Comparison of ENCODE assay signal across 8 cellular contexts in genomic region chr17:73474370-73474988, GRCh38.
DNase-seq lines count a peak whose midpoint lies in the region; ATAC-seq and TF ChIP-seq lines count a peak whose summit lies in the region.

No MANE protein-coding gene starts in this region.

- no peak for ATAC-seq in WTC11
- ATAC-seq in left colon, result peak; percentile 98
- no peak for ATAC-seq in HG03442 (IDR thresholded peaks at IDR 0.05; ENCODE audit: unreplicated experiment)
- ATAC-seq in HG02884 (IDR thresholded peaks at IDR 0.05; ENCODE audit: unreplicated experiment), result no peak

- TF ChIP-seq CTCF in A673 (conservative IDR thresholded peaks at IDR 0.05; ENCODE audit: low read depth, low read length), result no peak
- no peak for TF ChIP-seq CTCF in WTC11 (IDR thresholded peaks at IDR 0.05)
- TF ChIP-seq CTCF in coronary artery (IDR thresholded peaks at IDR 0.05), result no peak

- intact Hi-C loops in A673 (cut with micrococcal nuclease; ENCODE audit: unreplicated experiment), result no loop called here
- intact Hi-C loops in left colon (cut with DNase I, micrococcal nuclease), result no loop called here

- peak; percentile 45 for DNase-seq in A673 (ENCODE audit: low spot score)
- DNase-seq in HEK293T (ENCODE audit: extremely low spot score), result peak; percentile 46
- DNase-seq in WTC11 (ENCODE audit: low spot score), result no peak
- DNase-seq in left colon, result peak; percentile 79 to 81
- no peak for DNase-seq in coronary artery (ENCODE audit: low spot score)
- DNase-seq in effector CD8-positive, alpha-beta T cell (lab: John Stamatoyannopoulos, UW), result no peak

- H3K36me3 ChIP-seq in A673 (ENCODE audit: insufficient read depth, low read length, poor library complexity, severe bottlenecking), result no peaks in the 10 kb centered on the region

- no peak overlapping the region for H3K4me3 Mint-ChIP-seq in WTC11

- POLR2A ChIA-PET in A673 (lab: Charles Lee; ENCODE audit: low non-redundant PET) (no interaction called here), HEK293T (lab: Yijun Ruan, JAX) (no interaction called here), WTC11 (lab: Charles Lee) (no interaction called here)

- no peaks in the 10 kb centered on the region for H3K4me1 ChIP-seq in A673 (ENCODE audit: insufficient read depth, low read length, poor library complexity, severe bottlenecking)

- H3K27me3 Mint-ChIP-seq in WTC11 (ENCODE audit: low read depth), result peaks cover 2% of the 10 kb centered on the region; the same call in 1 of the 2 replicates

- BruUV-seq in A673 (replicated peaks; lab: Mats Ljungman, UMichigan), result no TSS peak

- H3K4me1 Mint-ChIP-seq in WTC11, result peaks cover 31% of the 10 kb centered on the region

- CTCF ChIA-PET in A673 (lab: Charles Lee) (no interaction called here), HEK293T (lab: Yijun Ruan, JAX) (no interaction called here), WTC11 (lab: Charles Lee) (interaction anchor here (1.1 kb wide), 1 partner anchor 44 kb away, joined by 5 read pairs; no protein-coding TSS in a partner anchor)

- no peaks in the 10 kb centered on the region for H3K27me3 ChIP-seq in A673 (replicated peaks; ENCODE audit: insufficient read depth, low read depth, low read length, poor library complexity)

- no peaks in the 10 kb centered on the region for H3K9me3 ChIP-seq in A673 (ENCODE audit: low read depth, low read length, poor library complexity, severe bottlenecking)

- H3K27ac ChIP-seq in A673 (ENCODE audit: low read depth, low read length, poor library complexity, severe bottlenecking), result no peak overlapping the region
- no peak overlapping the region for H3K27ac ChIP-seq in coronary artery

- H3K4me3 ChIP-seq in A673 (ENCODE audit: low read depth, low read length, poor library complexity, severe bottlenecking) (no peak overlapping the region), coronary artery (no peak overlapping the region)

- peak overlapping the region; percentile 61 for H3K27ac Mint-ChIP-seq in WTC11

- H3K36me3 Mint-ChIP-seq in WTC11, result peaks cover 8% of the 10 kb centered on the region

- H3K9me3 Mint-ChIP-seq in WTC11, result peaks cover 10% of the 10 kb centered on the region

TF ChIP-seq in HEK293T, 16 proteins besides CTCF, POLR2A, EP300 and RAD21:
- TF ChIP-seq SUZ12 (IDR thresholded peaks at IDR 0.05) (no peak), FOXM1 (IDR thresholded peaks at IDR 0.05; ENCODE audit: borderline replicate concordance) (no peak), CTBP1 (IDR thresholded peaks at IDR 0.05; ENCODE audit: borderline replicate concordance) (no peak), SP1 (IDR thresholded peaks at IDR 0.05) (no peak), L3MBTL2 (conservative IDR thresholded peaks at IDR 0.05) (no peak), LEF1 (IDR thresholded peaks at IDR 0.05; ENCODE audit: borderline replicate concordance) (no peak), BHLHE40 (IDR thresholded peaks at IDR 0.05; ENCODE audit: borderline replicate concordance) (no peak), ELF4 (IDR thresholded peaks at IDR 0.05) (no peak), ZNF384 (IDR thresholded peaks at IDR 0.05) (no peak), ARNT (IDR thresholded peaks at IDR 0.05) (no peak), HDGF (IDR thresholded peaks at IDR 0.05; ENCODE audit: borderline replicate concordance) (no peak), TARDBP (IDR thresholded peaks at IDR 0.05) (no peak), FOXK2 (IDR thresholded peaks at IDR 0.05) (no peak), NFRKB (IDR thresholded peaks at IDR 0.05) (no peak), FOXA1 (IDR thresholded peaks at IDR 0.05) (no peak)
- TF ChIP-seq, protein P1, sequence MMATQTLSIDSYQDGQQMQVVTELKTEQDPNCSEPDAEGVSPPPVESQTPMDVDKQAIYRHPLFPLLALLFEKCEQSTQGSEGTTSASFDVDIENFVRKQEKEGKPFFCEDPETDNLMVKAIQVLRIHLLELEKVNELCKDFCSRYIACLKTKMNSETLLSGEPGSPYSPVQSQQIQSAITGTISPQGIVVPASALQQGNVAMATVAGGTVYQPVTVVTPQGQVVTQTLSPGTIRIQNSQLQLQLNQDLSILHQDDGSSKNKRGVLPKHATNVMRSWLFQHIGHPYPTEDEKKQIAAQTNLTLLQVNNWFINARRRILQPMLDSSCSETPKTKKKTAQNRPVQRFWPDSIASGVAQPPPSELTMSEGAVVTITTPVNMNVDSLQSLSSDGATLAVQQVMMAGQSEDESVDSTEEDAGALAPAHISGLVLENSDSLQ (IDR thresholded peaks at IDR 0.05), result no peak

TF ChIP-seq in WTC11, 78 proteins besides CTCF, POLR2A, EP300 and RAD21:
- TF ChIP-seq GABPB1 (CRISPR knock-in tag; IDR thresholded peaks at IDR 0.05) (no peak), FOXK1 (CRISPR knock-in tag; IDR thresholded peaks at IDR 0.05) (no peak), TCF7 (CRISPR knock-in tag; IDR thresholded peaks at IDR 0.05; ENCODE audit: low read depth) (no peak), JUN (CRISPR knock-in tag; IDR thresholded peaks at IDR 0.05) (no peak), FOXP1 (CRISPR knock-in tag; IDR thresholded peaks at IDR 0.05; ENCODE audit: borderline replicate concordance) (no peak), ZNF219 (CRISPR knock-in tag; IDR thresholded peaks at IDR 0.05; ENCODE audit: borderline replicate concordance) (no peak), ERG (CRISPR knock-in tag; IDR thresholded peaks at IDR 0.05) (no peak), CREM (CRISPR knock-in tag; IDR thresholded peaks at IDR 0.05) (no peak)
- TF ChIP-seq, protein P2, sequence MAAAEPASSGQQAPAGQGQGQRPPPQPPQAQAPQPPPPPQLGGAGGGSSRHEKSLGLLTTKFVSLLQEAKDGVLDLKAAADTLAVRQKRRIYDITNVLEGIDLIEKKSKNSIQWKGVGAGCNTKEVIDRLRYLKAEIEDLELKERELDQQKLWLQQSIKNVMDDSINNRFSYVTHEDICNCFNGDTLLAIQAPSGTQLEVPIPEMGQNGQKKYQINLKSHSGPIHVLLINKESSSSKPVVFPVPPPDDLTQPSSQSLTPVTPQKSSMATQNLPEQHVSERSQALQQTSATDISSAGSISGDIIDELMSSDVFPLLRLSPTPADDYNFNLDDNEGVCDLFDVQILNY (CRISPR knock-in tag; IDR thresholded peaks at IDR 0.05), result no peak
- TF ChIP-seq, protein P3, sequence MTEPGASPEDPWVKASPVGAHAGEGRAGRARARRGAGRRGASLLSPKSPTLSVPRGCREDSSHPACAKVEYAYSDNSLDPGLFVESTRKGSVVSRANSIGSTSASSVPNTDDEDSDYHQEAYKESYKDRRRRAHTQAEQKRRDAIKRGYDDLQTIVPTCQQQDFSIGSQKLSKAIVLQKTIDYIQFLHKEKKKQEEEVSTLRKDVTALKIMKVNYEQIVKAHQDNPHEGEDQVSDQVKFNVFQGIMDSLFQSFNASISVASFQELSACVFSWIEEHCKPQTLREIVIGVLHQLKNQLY (CRISPR knock-in tag; IDR thresholded peaks at IDR 0.05), result no peak
- TF ChIP-seq, protein P4, sequence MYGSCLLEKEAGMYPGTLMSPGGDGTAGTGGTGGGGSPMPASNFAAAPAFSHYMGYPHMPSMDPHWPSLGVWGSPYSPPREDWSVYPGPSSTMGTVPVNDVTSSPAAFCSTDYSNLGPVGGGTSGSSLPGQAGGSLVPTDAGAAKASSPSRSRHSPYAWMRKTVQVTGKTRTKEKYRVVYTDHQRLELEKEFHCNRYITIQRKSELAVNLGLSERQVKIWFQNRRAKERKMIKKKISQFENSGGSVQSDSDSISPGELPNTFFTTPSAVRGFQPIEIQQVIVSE (CRISPR knock-in tag; IDR thresholded peaks at IDR 0.05; ENCODE audit: borderline replicate concordance), result no peak
- TF ChIP-seq, protein P5, sequence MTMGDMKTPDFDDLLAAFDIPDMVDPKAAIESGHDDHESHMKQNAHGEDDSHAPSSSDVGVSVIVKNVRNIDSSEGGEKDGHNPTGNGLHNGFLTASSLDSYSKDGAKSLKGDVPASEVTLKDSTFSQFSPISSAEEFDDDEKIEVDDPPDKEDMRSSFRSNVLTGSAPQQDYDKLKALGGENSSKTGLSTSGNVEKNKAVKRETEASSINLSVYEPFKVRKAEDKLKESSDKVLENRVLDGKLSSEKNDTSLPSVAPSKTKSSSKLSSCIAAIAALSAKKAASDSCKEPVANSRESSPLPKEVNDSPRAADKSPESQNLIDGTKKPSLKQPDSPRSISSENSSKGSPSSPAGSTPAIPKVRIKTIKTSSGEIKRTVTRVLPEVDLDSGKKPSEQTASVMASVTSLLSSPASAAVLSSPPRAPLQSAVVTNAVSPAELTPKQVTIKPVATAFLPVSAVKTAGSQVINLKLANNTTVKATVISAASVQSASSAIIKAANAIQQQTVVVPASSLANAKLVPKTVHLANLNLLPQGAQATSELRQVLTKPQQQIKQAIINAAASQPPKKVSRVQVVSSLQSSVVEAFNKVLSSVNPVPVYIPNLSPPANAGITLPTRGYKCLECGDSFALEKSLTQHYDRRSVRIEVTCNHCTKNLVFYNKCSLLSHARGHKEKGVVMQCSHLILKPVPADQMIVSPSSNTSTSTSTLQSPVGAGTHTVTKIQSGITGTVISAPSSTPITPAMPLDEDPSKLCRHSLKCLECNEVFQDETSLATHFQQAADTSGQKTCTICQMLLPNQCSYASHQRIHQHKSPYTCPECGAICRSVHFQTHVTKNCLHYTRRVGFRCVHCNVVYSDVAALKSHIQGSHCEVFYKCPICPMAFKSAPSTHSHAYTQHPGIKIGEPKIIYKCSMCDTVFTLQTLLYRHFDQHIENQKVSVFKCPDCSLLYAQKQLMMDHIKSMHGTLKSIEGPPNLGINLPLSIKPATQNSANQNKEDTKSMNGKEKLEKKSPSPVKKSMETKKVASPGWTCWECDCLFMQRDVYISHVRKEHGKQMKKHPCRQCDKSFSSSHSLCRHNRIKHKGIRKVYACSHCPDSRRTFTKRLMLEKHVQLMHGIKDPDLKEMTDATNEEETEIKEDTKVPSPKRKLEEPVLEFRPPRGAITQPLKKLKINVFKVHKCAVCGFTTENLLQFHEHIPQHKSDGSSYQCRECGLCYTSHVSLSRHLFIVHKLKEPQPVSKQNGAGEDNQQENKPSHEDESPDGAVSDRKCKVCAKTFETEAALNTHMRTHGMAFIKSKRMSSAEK (CRISPR knock-in tag; IDR thresholded peaks at IDR 0.05; ENCODE audit: borderline replicate concordance), result no peak

Comparison
In these comparisons a context has a peak if more than half of its experiments do, and no peak if none do; other contexts are left out.
1. DNase-seq: peak in A673 (single experiment), HEK293T (single experiment) and left colon (2 of 2); none in WTC11 (single experiment), coronary artery (single experiment) and effector CD8-positive, alpha-beta T cell (single experiment).